Comparison of ENCODE assay signal across 20 cellular contexts in the genomic region with DNA sequence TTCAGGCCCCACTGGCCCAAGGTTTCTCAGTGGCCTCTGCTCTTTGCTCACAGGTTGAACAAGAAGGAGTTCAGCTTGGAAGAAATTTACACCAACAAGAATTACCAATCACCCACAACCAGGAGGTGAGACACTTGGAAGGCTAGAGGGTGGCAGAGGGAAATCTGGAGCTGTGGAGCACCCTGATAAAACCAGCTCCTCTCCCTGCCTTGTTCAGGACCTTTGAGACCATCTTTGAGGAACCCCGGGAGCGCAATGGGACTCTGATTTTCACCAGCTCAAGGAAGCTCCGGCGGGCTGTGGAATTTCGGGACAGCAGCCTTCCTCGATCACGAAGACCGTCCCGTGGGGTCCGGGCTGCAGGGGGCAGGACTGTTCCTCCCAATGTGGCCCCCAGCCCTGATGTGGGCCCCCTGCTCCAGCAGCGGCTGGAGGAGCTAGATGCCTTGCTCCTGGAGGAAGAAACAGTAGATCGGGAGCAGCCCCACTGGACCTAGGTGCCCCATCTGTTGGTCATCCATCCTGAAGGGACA. TPM values are rescaled to one million over a fixed set of nuclear protein-coding genes. Genes with fewer than 3 reads are reported as not detected.
DNase-seq lines count a peak whose midpoint lies in the region; ATAC-seq and TF ChIP-seq lines count a peak whose summit lies in the region.
"Had no signal": no experiment of that assay in that cellular context is flagged by ENCODE, and none has a peak within 500 bp of the region (broad histone marks: within the 10 kb centered on the region; RNA-seq: fewer than 3 reads in every experiment).

No MANE protein-coding gene starts in this region.

- no peak overlapping the region for H2AFZ ChIP-seq in neural progenitor cell (replicated peaks)

- no peaks in the 10 kb centered on the region for H3K27me3 Mint-ChIP-seq in T-helper 1 cell treated with Interleukin-12 subunit alpha and Interleukin-12 subunit beta and Interleukin-4 antibody, amounts not matched to agents 30 μg/mL and 1 μg/mL, for 36 hours (ENCODE audit: low read depth)
- H3K27me3 Mint-ChIP-seq in activated CD8-positive, alpha-beta T cell treated with anti-CD3 and anti-CD28 coated beads, Interleukin-2, amount 10 ng/mL, durations not matched to agents 7 days and 5 days (ENCODE audit: low read depth) = no peaks in the 10 kb centered on the region
- peaks cover 2% of the 10 kb centered on the region for H3K27me3 Mint-ChIP-seq in neural progenitor cell (ENCODE audit: insufficient read depth, low read depth)
- H3K27me3 Mint-ChIP-seq: CD4-positive, CD25-positive, alpha-beta regulatory T cell had no signal

- DNase-seq in T-helper 1 cell (no peak), neural progenitor cell (ENCODE audit: low spot score) (no peak), aorta (no peak), substantia nigra (lab: John Stamatoyannopoulos, UW) (no peak)
- no peak for DNase-seq in activated CD8-positive, alpha-beta T cell treated with anti-CD3 and anti-CD28 coated beads, Interleukin-2, amount 10 ng/mL, durations not matched to agents 7 days and 5 days
- DNase-seq: 8988T; activated CD4-positive, alpha-beta T cell treated with anti-CD3 and anti-CD28 coated beads, Interleukin-2, amount 50 U/mL, for 1 hour; CD4-positive, CD25-positive, alpha-beta regulatory T cell; effector CD4-positive, alpha-beta T cell; EL; hypothalamus; NCI-H1092; NK-92 treated with Interleukin-12 subunit alpha and Interleukin-12 subunit beta, amount 100 ng/mL, for 24 hours; retina; SHP77; stimulated activated CD4-positive, alpha-beta T cell treated with anti-CD3 and anti-CD28 coated beads, Interleukin-2, amount 100 ng/mL, for 24 hours; trophoblast cell had no signal

- CTCF ChIA-PET in activated CD8-positive, alpha-beta T cell treated with anti-CD3 and anti-CD28 coated beads, Interleukin-2, amount 10 ng/mL, durations not matched to agents 7 days and 5 days (lab: Charles Lee) = interaction anchor here (2.9 to 3.2 kb wide), 2 partner anchors 38 to 41 kb away, joined by 13 to 14 read pairs; no protein-coding TSS in a partner anchor

- WGBS in aorta, 2 donors = 92 to 94% methylated on average over 12 of the region's 12 CpGs

- H3K4me1 Mint-ChIP-seq in T-helper 1 cell treated with Interleukin-12 subunit alpha and Interleukin-12 subunit beta and Interleukin-4 antibody, amounts not matched to agents 30 μg/mL and 1 μg/mL, for 36 hours (ENCODE audit: low read depth) = peaks cover 36% of the 10 kb centered on the region
- peaks cover 42% of the 10 kb centered on the region for H3K4me1 Mint-ChIP-seq in activated CD8-positive, alpha-beta T cell treated with anti-CD3 and anti-CD28 coated beads, Interleukin-2, amount 10 ng/mL, durations not matched to agents 7 days and 5 days (ENCODE audit: low read depth)
- peaks cover 36% of the 10 kb centered on the region for H3K4me1 Mint-ChIP-seq in neural progenitor cell

- H3K9me3 Mint-ChIP-seq in T-helper 1 cell treated with Interleukin-12 subunit alpha and Interleukin-12 subunit beta and Interleukin-4 antibody, amounts not matched to agents 30 μg/mL and 1 μg/mL, for 36 hours = no peaks in the 10 kb centered on the region
- H3K9me3 Mint-ChIP-seq in activated CD8-positive, alpha-beta T cell treated with anti-CD3 and anti-CD28 coated beads, Interleukin-2, amount 10 ng/mL, durations not matched to agents 7 days and 5 days (ENCODE audit: insufficient read depth) = no peaks in the 10 kb centered on the region
- H3K9me3 Mint-ChIP-seq in neural progenitor cell = no peaks in the 10 kb centered on the region
- H3K9me3 Mint-ChIP-seq: CD4-positive, CD25-positive, alpha-beta regulatory T cell had no signal

- H3K79me2 ChIP-seq in neural progenitor cell (ENCODE audit: low read depth) = peaks cover 24% of the 10 kb centered on the region

- H3K36me3 ChIP-seq in neural progenitor cell = no peaks in the 10 kb centered on the region
- H3K36me3 ChIP-seq in aorta (ENCODE audit: control insufficient read depth in 1 of 2, insufficient read depth in 2 of 2, low read length in 1 of 2) = peaks cover 0 to 8% of the 10 kb centered on the region in 2 donors

- H3K27ac Mint-ChIP-seq in T-helper 1 cell treated with Interleukin-12 subunit alpha and Interleukin-12 subunit beta and Interleukin-4 antibody, amounts not matched to agents 30 μg/mL and 1 μg/mL, for 36 hours = no peak overlapping the region
- peak overlapping the region; percentile 5 for H3K27ac Mint-ChIP-seq in activated CD8-positive, alpha-beta T cell treated with anti-CD3 and anti-CD28 coated beads, Interleukin-2, amount 10 ng/mL, durations not matched to agents 7 days and 5 days
- no peak overlapping the region for H3K27ac Mint-ChIP-seq in neural progenitor cell

- no peak for TF ChIP-seq CTCF in neural progenitor cell (IDR thresholded peaks at IDR 0.05)

- H3K4me1 ChIP-seq in neural progenitor cell (peaks cover 16% of the 10 kb centered on the region), aorta (ENCODE audit: control insufficient read depth in 1 of 2, insufficient read depth in 2 of 2, low read length in 2 of 2) (no peaks in the 10 kb centered on the region)

- POLR2A ChIA-PET in activated CD8-positive, alpha-beta T cell treated with anti-CD3 and anti-CD28 coated beads, Interleukin-2, amount 10 ng/mL, durations not matched to agents 7 days and 5 days (lab: Charles Lee) = interaction anchor here (0.9 kb wide), 1 partner anchor 120 kb away, joined by 5 read pairs; no protein-coding TSS in a partner anchor

- no peaks in the 10 kb centered on the region for H3K9me3 ChIP-seq in neural progenitor cell (ENCODE audit: low read depth)
- H3K9me3 ChIP-seq in aorta (ENCODE audit: control insufficient read depth, low read length) = no peaks in the 10 kb centered on the region
- H3K9me3 ChIP-seq: HAP-1 had no signal

- peak overlapping the region; percentile 48 for H3K4me3 Mint-ChIP-seq in T-helper 1 cell treated with Interleukin-12 subunit alpha and Interleukin-12 subunit beta and Interleukin-4 antibody, amounts not matched to agents 30 μg/mL and 1 μg/mL, for 36 hours
- H3K4me3 Mint-ChIP-seq in activated CD8-positive, alpha-beta T cell treated with anti-CD3 and anti-CD28 coated beads, Interleukin-2, amount 10 ng/mL, durations not matched to agents 7 days and 5 days = no peak overlapping the region
- H3K4me3 Mint-ChIP-seq in neural progenitor cell = peak overlapping the region; percentile 60

- H3K27ac ChIP-seq in neural progenitor cell (no peak overlapping the region), aorta (ENCODE audit: low read depth in 1 of 2, low read length in 2 of 2) (peak overlapping the region in 1 of 2 donors; percentile 1), substantia nigra (ENCODE audit: low read depth, low read length, poor library complexity, severe bottlenecking) (no peak overlapping the region)

- H4K20me1 ChIP-seq in neural progenitor cell (ENCODE audit: low read depth) = peaks cover 14% of the 10 kb centered on the region

- H3K4me2 ChIP-seq in neural progenitor cell = no peak overlapping the region

- no peaks in the 10 kb centered on the region for H3K27me3 ChIP-seq in neural progenitor cell
- no peaks in the 10 kb centered on the region for H3K27me3 ChIP-seq in aorta (ENCODE audit: control insufficient read depth in 1 of 2, insufficient read depth in 2 of 2, low read length in 1 of 2)

- intact Hi-C loops in aorta (cut with DNase I) = loop anchor here (5.0 to 10.0 kb wide), 3 partner anchors 36 to 281 kb away; a partner anchor contains a TSS

- H3K36me3 Mint-ChIP-seq in T-helper 1 cell treated with Interleukin-12 subunit alpha and Interleukin-12 subunit beta and Interleukin-4 antibody, amounts not matched to agents 30 μg/mL and 1 μg/mL, for 36 hours (ENCODE audit: low read depth) = peaks cover 35% of the 10 kb centered on the region
- H3K36me3 Mint-ChIP-seq in activated CD8-positive, alpha-beta T cell treated with anti-CD3 and anti-CD28 coated beads, Interleukin-2, amount 10 ng/mL, durations not matched to agents 7 days and 5 days (ENCODE audit: low read depth) = peaks cover 63% of the 10 kb centered on the region
- peaks cover 18% of the 10 kb centered on the region for H3K36me3 Mint-ChIP-seq in neural progenitor cell

- no peak overlapping the region for H3K9ac ChIP-seq in neural progenitor cell

- no peak for ATAC-seq in activated CD8-positive, alpha-beta T cell treated with anti-CD3 and anti-CD28 coated beads, Interleukin-2, amount 10 ng/mL, durations not matched to agents 7 days and 5 days
- ATAC-seq in aorta (ENCODE audit: low FRiP score) = no peak
- ATAC-seq: left lobe of liver had no signal

- peaks cover 36% of the 10 kb centered on the region for H3F3A ChIP-seq in neural progenitor cell (ENCODE audit: low read depth)

- no peak overlapping the region for H3K4me3 ChIP-seq in neural progenitor cell
- no peak overlapping the region for H3K4me3 ChIP-seq in aorta (ENCODE audit: low read length in 2 of 2)
- H3K4me3 ChIP-seq: HAP-1 had no signal

RNA-seq across cellular contexts. Expression of a gene that starts 2.4 kb away (rescaled TPM):
- total RNA-seq in activated CD8-positive, alpha-beta T cell treated with anti-CD3 and anti-CD28 coated beads, Interleukin-2, amount 10 ng/mL, durations not matched to agents 7 days and 5 days = 100 to 1,000 TPM in 1 of 2 experiments, 10 to 100 TPM in 1; 85.2 to 100 TPM
- 3.6 and 20.5 TPM in 2 replicates for total RNA-seq in neural progenitor cell (ENCODE audit: low replicate concordance)
- 10 to 100 TPM; 52.7 to 56.0 TPM for total RNA-seq in aorta
- 10 to 100 TPM; 15.3 to 47.2 TPM for polyA plus RNA-seq in aorta

RNA-seq across cellular contexts. Expression of a gene that starts 5.1 kb away (rescaled TPM):
- 10 to 100 TPM; 87.6 to 91.4 TPM for total RNA-seq in activated CD8-positive, alpha-beta T cell treated with anti-CD3 and anti-CD28 coated beads, Interleukin-2, amount 10 ng/mL, durations not matched to agents 7 days and 5 days
- 3.5 and 14.6 TPM in 2 replicates for total RNA-seq in neural progenitor cell (ENCODE audit: low replicate concordance)
- total RNA-seq in aorta = 10 to 100 TPM; 50.5 to 53.4 TPM
- polyA plus RNA-seq in aorta = 100 to 1,000 TPM in 1 of 2 donors, 10 to 100 TPM in 1; 28.2 to 217 TPM

RNA-seq across cellular contexts. Expression of a gene that starts 43.1 kb away (rescaled TPM):
- total RNA-seq in activated CD8-positive, alpha-beta T cell treated with anti-CD3 and anti-CD28 coated beads, Interleukin-2, amount 10 ng/mL, durations not matched to agents 7 days and 5 days = 10 to 100 TPM; 75.2 to 76.0 TPM
- total RNA-seq in neural progenitor cell (ENCODE audit: low replicate concordance) (4.6 and 8.8 TPM in 2 replicates), aorta (10 to 100 TPM; 55.0 to 66.2 TPM)
- polyA plus RNA-seq in aorta = 10 to 100 TPM in 1 of 2 donors, 1 to 10 TPM in 1; 7.1 to 14.8 TPM

RNA-seq across cellular contexts. Expression of a gene that starts 45.7 kb away (rescaled TPM):
- 10 to 100 TPM; 12.0 to 13.4 TPM for total RNA-seq in activated CD8-positive, alpha-beta T cell treated with anti-CD3 and anti-CD28 coated beads, Interleukin-2, amount 10 ng/mL, durations not matched to agents 7 days and 5 days
- total RNA-seq in neural progenitor cell (ENCODE audit: low replicate concordance) (9.2 and 15.3 TPM in 2 replicates), aorta (1 to 10 TPM; 5.7 to 7.1 TPM)
- polyA plus RNA-seq in aorta = 1 to 10 TPM; 2.9 to 3.3 TPM
